ENCODE assay signal across 16 cellular contexts in the genomic region with DNA sequence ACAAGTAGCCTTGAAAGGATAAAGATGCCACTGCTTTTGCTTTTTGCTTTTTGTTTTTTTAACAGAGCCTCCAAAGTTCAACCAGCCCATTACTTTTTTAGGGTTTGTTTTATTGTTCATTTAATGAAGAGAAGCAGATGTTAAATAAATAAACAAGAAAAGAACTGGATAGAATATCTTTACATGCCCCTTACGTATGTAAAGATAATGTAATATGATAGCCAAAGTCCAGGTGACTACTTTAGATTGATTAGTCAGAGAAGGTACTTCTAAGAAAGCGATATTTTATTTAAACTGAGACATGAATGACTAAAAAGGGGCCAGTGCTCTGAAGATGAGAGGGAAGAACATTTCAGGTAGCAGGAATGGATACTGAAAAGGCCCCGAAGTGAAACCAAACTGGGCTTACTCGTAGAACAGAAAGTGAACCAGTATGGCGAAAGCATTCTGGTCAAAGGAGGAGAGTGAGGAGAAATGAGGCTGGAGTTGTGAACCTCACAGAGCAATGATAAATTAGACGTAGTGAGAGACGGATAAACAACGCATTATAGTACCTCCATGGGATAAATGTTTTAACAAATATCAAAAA. TPM values are rescaled to one million over a fixed set of nuclear protein-coding genes. Genes with fewer than 3 reads are reported as not detected.
DNase-seq lines count a peak whose midpoint lies in the region; ATAC-seq and TF ChIP-seq lines count a peak whose summit lies in the region.
"Had no signal": no experiment of that assay in that cellular context is flagged by ENCODE, and none has a peak within 500 bp of the region (broad histone marks: within the 10 kb centered on the region; RNA-seq: fewer than 3 reads in every experiment).

No MANE protein-coding gene starts in this region.

- H3K27ac ChIP-seq in A673 (ENCODE audit: low read depth, low read length, poor library complexity, severe bottlenecking): peak overlapping the region; percentile 87
- no peak overlapping the region for H3K27ac ChIP-seq in CD4-positive, CD25-positive, alpha-beta regulatory T cell (ENCODE audit: insufficient read depth, low read length, poor library complexity, severe bottlenecking)
- H3K27ac ChIP-seq: BLaER1, gastrocnemius medialis, lower lobe of right lung, suprapubic skin had no signal

- ATAC-seq in CD4-positive, CD25-positive, alpha-beta regulatory T cell (ENCODE audit: low read depth in 2 of 2): no peak
- ATAC-seq: gastrocnemius medialis had no signal

- H3K4me1 Mint-ChIP-seq in CD4-positive, CD25-positive, alpha-beta regulatory T cell: peaks cover 7 to 18% (median 10%) of the 10 kb centered on the region in 4 donors

- no peak for DNase-seq in A673 (ENCODE audit: low spot score)
- peak in 1 of 3 donors; percentile 37 for DNase-seq in CD4-positive, CD25-positive, alpha-beta regulatory T cell
- DNase-seq in NCI-H2029 treated with DMSO at 0.1 percent for 48 hours (lab: John Stamatoyannopoulos, UW): peak; percentile 21
- peak; percentile 32 for DNase-seq in fibroblast of villous mesenchyme (ENCODE audit: low read depth)
- no peak for DNase-seq in GM10248 (ENCODE audit: extremely low spot score)
- DNase-seq in AG20443 (ENCODE audit: low spot score): no peak
- no peak for DNase-seq in NCI-H1694 (lab: John Stamatoyannopoulos, UW)
- DNase-seq: activated CD4-positive, CD25-positive, alpha-beta regulatory T cell; DMS153; gastrocnemius medialis; lower lobe of right lung; naive B cell; NCI-H1930; NCI-H774 had no signal

- no peak overlapping the region for H3K27ac Mint-ChIP-seq in CD4-positive, CD25-positive, alpha-beta regulatory T cell

- H3K4me3 ChIP-seq in A673 (ENCODE audit: low read depth, low read length, poor library complexity, severe bottlenecking) (no peak overlapping the region), fibroblast of villous mesenchyme (ENCODE audit: low read depth, low read length) (peak overlapping the region; percentile 7)
- H3K4me3 ChIP-seq in CD4-positive, CD25-positive, alpha-beta regulatory T cell (ENCODE audit: low read depth, low read length): peak overlapping the region; percentile 6
- H3K4me3 ChIP-seq: BLaER1, gastrocnemius medialis, lower lobe of right lung, suprapubic skin had no signal

- H3K36me3 ChIP-seq in A673 (ENCODE audit: insufficient read depth, low read length, poor library complexity, severe bottlenecking): no peaks in the 10 kb centered on the region
- no peaks in the 10 kb centered on the region for H3K36me3 ChIP-seq in CD4-positive, CD25-positive, alpha-beta regulatory T cell (ENCODE audit: control insufficient read depth, insufficient read depth, low read length)
- H3K36me3 ChIP-seq: BLaER1, gastrocnemius medialis, lower lobe of right lung, suprapubic skin had no signal

- no peaks in the 10 kb centered on the region for H3K27me3 ChIP-seq in A673 (replicated peaks; ENCODE audit: insufficient read depth, low read depth, low read length, poor library complexity)
- H3K27me3 ChIP-seq in CD4-positive, CD25-positive, alpha-beta regulatory T cell (ENCODE audit: control insufficient read depth, insufficient read depth, low read length): no peaks in the 10 kb centered on the region
- H3K27me3 ChIP-seq: BLaER1, gastrocnemius medialis, suprapubic skin had no signal

- H3K9me3 Mint-ChIP-seq in CD4-positive, CD25-positive, alpha-beta regulatory T cell: no peaks in the 10 kb centered on the region
- H3K9me3 Mint-ChIP-seq: naive B cell had no signal

- peak overlapping the region in 1 of 4 donors; percentile 44 for H3K4me3 Mint-ChIP-seq in CD4-positive, CD25-positive, alpha-beta regulatory T cell
- H3K4me3 Mint-ChIP-seq: naive B cell had no signal

- CTCF ChIA-PET in A673 (lab: Charles Lee): interaction anchor here (1.0 kb wide), 1 partner anchor 153 kb away, joined by 12 read pairs; no protein-coding TSS in a partner anchor
- CTCF ChIA-PET in GM10248 (lab: Yijun Ruan, JAX): no interaction called here

- intact Hi-C loops in A673 (cut with micrococcal nuclease; ENCODE audit: unreplicated experiment): loop anchor here (2.0 kb wide), 1 partner anchor 29 kb away; no protein-coding TSS in a partner anchor

- POLR2A ChIA-PET in A673 (lab: Charles Lee; ENCODE audit: low non-redundant PET): no interaction called here
- POLR2A ChIA-PET in GM10248 (lab: Yijun Ruan, JAX): no interaction called here

- no peak for TF ChIP-seq CTCF in A673 (conservative IDR thresholded peaks at IDR 0.05; ENCODE audit: low read depth, low read length)
- no peak for TF ChIP-seq CTCF in fibroblast of villous mesenchyme (IDR thresholded peaks at IDR 0.05; ENCODE audit: insufficient read depth, low read depth, low read length)
- TF ChIP-seq CTCF in GM10248 (IDR thresholded peaks at IDR 0.05; ENCODE audit: control extremely low read depth, extremely low read depth, low read depth, missing control alignments): no peak

- H3K36me3 Mint-ChIP-seq in CD4-positive, CD25-positive, alpha-beta regulatory T cell: no peaks in the 10 kb centered on the region
- H3K36me3 Mint-ChIP-seq: naive B cell had no signal

- peaks cover 59% of the 10 kb centered on the region for H3K4me1 ChIP-seq in A673 (ENCODE audit: insufficient read depth, low read length, poor library complexity, severe bottlenecking)
- no peaks in the 10 kb centered on the region for H3K4me1 ChIP-seq in CD4-positive, CD25-positive, alpha-beta regulatory T cell (ENCODE audit: control insufficient read depth, insufficient read depth, low read length, poor library complexity, severe bottlenecking)
- H3K4me1 ChIP-seq: BLaER1, lower lobe of right lung, suprapubic skin had no signal

- H3K9me3 ChIP-seq in A673 (ENCODE audit: low read depth, low read length, poor library complexity, severe bottlenecking): no peaks in the 10 kb centered on the region
- H3K9me3 ChIP-seq in CD4-positive, CD25-positive, alpha-beta regulatory T cell (ENCODE audit: control insufficient read depth in 2 of 2, low read length in 2 of 2): no peaks in the 10 kb centered on the region
- H3K9me3 ChIP-seq: BLaER1, gastrocnemius medialis, lower lobe of right lung, suprapubic skin had no signal

- H3K27me3 Mint-ChIP-seq in CD4-positive, CD25-positive, alpha-beta regulatory T cell: no peaks in the 10 kb centered on the region
- H3K27me3 Mint-ChIP-seq: naive B cell had no signal

- no TSS peak for BruUV-seq in A673 (replicated peaks; lab: Mats Ljungman, UMichigan)

RNA-seq across cellular contexts. Expression of a gene that starts 44.5 kb away (rescaled TPM):
- total RNA-seq in A673 (2021): 207 and 226 TPM in 2 replicates
- total RNA-seq in CD4-positive, CD25-positive, alpha-beta regulatory T cell: 19.0 TPM
- polyA plus RNA-seq in CD4-positive, CD25-positive, alpha-beta regulatory T cell: 10 to 100 TPM in 3 of 4 donors, 1 to 10 TPM in 1; 8.8 to 27.1 (median 13.4) TPM
- 68.9 and 75.1 TPM in 2 replicates for total RNA-seq in fibroblast of villous mesenchyme

Comparison
In these comparisons a context has a peak if more than half of its experiments do, and no peak if none do; other contexts are left out.
1. DNase-seq: peak in NCI-H2029 treated with DMSO at 0.1 percent for 48 hours (single experiment) and fibroblast of villous mesenchyme (single experiment); none in A673 (single experiment), GM10248 (single experiment), AG20443 (single experiment) and NCI-H1694 (single experiment).